Comparison of ENCODE assay signal across 11 cellular contexts in genomic region chr4:150140774-150141400, GRCh38.
DNase-seq lines count a peak whose midpoint lies in the region; ATAC-seq and TF ChIP-seq lines count a peak whose summit lies in the region.
"Had no signal": no experiment of that assay in that cellular context is flagged by ENCODE, and none has a peak within 500 bp of the region (broad histone marks: within the 10 kb centered on the region; RNA-seq: fewer than 3 reads in every experiment).

No MANE protein-coding gene starts in this region.

- TF ChIP-seq CTCF in foreskin fibroblast (IDR thresholded peaks at IDR 0.05; ENCODE audit: low read depth, low read length) (no peak), uterus (IDR thresholded peaks at IDR 0.05) (no peak)

- DNase-seq in HS-5 (ENCODE audit: low read depth), result peak; percentile 65
- DNase-seq in adipocyte (ENCODE audit: low read depth), result peak; percentile 82
- peak; percentile 44 to 78 for DNase-seq in foreskin fibroblast
- DNase-seq in uterus, result no peak
- DNase-seq in NCI-H2081 treated with DMSO at 0.1 percent for 48 hours (lab: John Stamatoyannopoulos, UW), result no peak
- DNase-seq: activated B cell treated with CpG ODN at 0.5 μM for 24 hours, heart right ventricle had no signal

- H3K4me3 ChIP-seq in adipocyte (ENCODE audit: low read length) (peak overlapping the region; percentile 61), foreskin fibroblast (ENCODE audit: low read depth in 1 of 2, low read length in 2 of 2) (peak overlapping the region in 1 of 2 donors; percentile 1), uterus (no peak overlapping the region)
- H3K4me3 ChIP-seq: heart right ventricle, right atrium auricular region had no signal

- H3K9ac ChIP-seq in adipocyte (ENCODE audit: low read length), result no peak overlapping the region

- ATAC-seq in HG03354 (IDR thresholded peaks at IDR 0.05; ENCODE audit: poor library complexity, severe bottlenecking, unreplicated experiment) (no peak), HG03565 (IDR thresholded peaks at IDR 0.05; ENCODE audit: unreplicated experiment) (no peak)
- ATAC-seq: heart right ventricle, Right ventricle myocardium inferior had no signal

- H3K27ac ChIP-seq in uterus, result peak overlapping the region; percentile 5 to 47
- H3K27ac ChIP-seq: heart right ventricle, right atrium auricular region had no signal

- TF ChIP-seq POLR2A in uterus (IDR thresholded peaks at IDR 0.05), result no peak

- intact Hi-C loops in uterus (cut with DNase I; ENCODE audit: low total_unique reads), result no loop called here

- H3K9me3 ChIP-seq in adipocyte (ENCODE audit: control insufficient read depth, low read length), result no peaks in the 10 kb centered on the region
- H3K9me3 ChIP-seq in uterus, result no peaks in the 10 kb centered on the region
- H3K9me3 ChIP-seq: right atrium auricular region had no signal

- H3K27me3 ChIP-seq in adipocyte (replicated peaks; ENCODE audit: control insufficient read depth, insufficient read depth, low read length) (no peaks in the 10 kb centered on the region), uterus (no peaks in the 10 kb centered on the region)
- H3K27me3 ChIP-seq: heart right ventricle, right atrium auricular region had no signal

- H3K4me1 ChIP-seq in adipocyte (ENCODE audit: control insufficient read depth, insufficient read depth, low read length) (peaks cover 17% of the 10 kb centered on the region), uterus (peaks cover 0 to 2% of the 10 kb centered on the region in 2 donors)

- no peaks in the 10 kb centered on the region for H3K36me3 ChIP-seq in adipocyte (ENCODE audit: control insufficient read depth, insufficient read depth, low read length, severe bottlenecking)
- H3K36me3 ChIP-seq in uterus, result no peaks in the 10 kb centered on the region
- H3K36me3 ChIP-seq: heart right ventricle, right atrium auricular region had no signal

Comparison
In these comparisons a context has a peak if more than half of its experiments do, and no peak if none do; other contexts are left out.
1. DNase-seq: peak in HS-5 (single experiment), adipocyte (single experiment) and foreskin fibroblast (2 of 2); none in uterus (0 of 2) and NCI-H2081 treated with DMSO at 0.1 percent for 48 hours (single experiment).